1 cellular context compared by ENCODE assay signal in the genomic region with DNA sequence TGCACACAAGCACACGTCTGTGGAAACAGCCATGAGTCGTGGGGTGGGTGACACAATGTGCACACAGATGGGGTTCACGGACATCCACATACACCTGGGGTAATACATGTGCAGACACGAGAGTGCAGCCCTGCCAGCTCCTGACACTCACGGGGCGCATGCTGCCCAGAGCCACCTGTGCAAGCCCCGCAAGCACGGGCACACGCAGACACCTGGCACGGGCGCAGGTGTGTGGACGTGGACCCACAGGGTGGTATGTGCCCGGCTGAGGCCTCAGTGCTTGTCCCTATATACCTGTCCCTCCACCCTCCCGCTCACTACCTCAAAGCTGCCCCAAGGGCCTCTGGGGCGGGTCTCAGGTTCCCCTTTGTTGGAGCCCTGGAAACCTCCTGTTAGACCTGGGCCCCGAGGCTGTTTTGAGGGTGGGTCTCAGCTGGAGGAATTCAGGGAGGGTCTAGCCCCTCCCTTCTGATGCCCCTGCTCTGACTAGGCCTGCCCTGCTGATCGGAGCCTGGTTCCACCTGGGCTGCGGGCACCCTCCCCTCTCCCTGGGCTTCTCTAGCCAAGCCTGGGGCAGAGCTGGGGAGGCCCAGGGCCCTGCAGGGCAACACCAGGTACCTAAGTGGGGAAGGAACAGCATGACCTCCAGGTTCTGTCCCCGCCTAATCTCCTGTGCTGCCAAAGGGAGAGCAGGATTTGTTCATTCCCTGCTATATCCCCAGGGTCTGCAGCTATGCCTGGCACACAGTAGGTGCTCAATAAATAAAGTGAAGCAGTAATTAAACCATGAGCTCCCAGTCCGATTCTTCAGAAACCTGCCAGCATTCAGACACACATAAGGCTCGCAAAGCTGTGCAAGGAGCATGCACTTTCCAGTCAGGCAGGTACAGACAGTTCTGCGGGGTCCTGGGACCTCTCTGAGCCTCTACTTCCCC.
TF ChIP-seq lines count a peak whose summit lies in the region.

No MANE protein-coding gene starts in this region.

TF ChIP-seq in HepG2, 621 proteins besides CTCF, POLR2A, EP300 and RAD21 (continued from another document):
- TF ChIP-seq, protein P1, sequence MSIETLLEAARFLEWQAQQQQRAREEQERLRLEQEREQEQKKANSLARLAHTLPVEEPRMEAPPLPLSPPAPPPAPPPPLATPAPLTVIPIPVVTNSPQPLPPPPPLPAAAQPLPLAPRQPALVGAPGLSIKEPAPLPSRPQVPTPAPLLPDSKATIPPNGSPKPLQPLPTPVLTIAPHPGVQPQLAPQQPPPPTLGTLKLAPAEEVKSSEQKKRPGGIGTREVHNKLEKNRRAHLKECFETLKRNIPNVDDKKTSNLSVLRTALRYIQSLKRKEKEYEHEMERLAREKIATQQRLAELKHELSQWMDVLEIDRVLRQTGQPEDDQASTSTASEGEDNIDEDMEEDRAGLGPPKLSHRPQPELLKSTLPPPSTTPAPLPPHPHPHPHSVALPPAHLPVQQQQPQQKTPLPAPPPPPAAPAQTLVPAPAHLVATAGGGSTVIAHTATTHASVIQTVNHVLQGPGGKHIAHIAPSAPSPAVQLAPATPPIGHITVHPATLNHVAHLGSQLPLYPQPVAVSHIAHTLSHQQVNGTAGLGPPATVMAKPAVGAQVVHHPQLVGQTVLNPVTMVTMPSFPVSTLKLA (IDR thresholded peaks at IDR 0.05) = peak; percentile 45; the same call in 1 of the 2 replicates
TF ChIP-seq in HepG2: peak in this region for 1.
